Comparison of ENCODE assay signal across 15 cellular contexts in the genomic region with DNA sequence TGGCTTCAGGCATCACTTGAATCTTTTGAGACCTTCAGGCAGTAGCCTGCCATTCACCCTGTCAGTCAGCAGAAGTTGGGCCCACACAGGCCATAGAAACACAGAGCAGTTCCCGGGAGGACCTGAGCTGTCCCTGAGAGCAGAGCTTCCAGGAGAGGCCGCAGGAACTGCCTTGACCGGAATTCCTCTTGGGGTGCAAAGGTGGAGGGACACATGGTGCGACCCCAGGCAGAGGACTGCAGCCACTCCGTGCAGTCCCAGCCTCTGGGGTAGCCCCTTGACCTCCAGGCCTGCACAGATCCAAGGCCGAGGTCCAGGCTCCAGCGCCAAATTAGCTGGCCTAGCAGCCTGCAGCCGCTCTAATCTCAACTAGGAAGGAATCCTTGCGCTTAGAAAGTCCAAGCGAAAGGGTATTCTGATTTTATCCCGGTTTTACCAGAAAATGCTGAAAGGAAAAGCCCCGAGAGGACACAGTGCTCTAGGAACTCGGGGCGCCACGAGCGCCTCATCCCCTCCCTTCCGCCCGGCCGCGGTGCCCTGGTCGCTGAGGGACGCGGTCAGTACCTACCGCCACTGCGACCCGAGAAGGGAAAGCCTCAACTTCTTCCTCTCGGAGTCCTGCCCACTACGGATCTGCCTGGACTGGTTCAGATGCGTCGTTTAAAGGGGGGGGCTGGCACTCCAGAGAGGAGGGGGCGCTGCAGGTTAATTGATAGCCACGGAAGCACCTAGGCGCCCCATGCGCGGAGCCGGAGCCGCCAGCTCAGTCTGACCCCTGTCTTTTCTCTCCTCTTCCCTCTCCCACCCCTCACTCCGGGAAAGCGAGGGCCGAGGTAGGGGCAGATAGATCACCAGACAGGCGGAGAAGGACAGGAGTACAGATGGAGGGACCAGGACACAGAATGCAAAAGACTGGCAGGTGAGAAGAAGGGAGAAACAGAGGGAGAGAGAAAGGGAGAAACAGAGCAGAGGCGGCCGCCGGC. TPM values are rescaled to one million over a fixed set of nuclear protein-coding genes. Genes with fewer than 3 reads are reported as not detected.
A peak's percentile ranks its signal among the peaks of the same experiment; 100 is the strongest.
DNase-seq lines count a peak whose midpoint lies in the region; ATAC-seq and TF ChIP-seq lines count a peak whose summit lies in the region.
"Had no signal": no experiment of that assay in that cellular context is flagged by ENCODE, and none has a peak within 500 bp of the region (broad histone marks: within the 10 kb centered on the region; RNA-seq: fewer than 3 reads in every experiment).

No MANE protein-coding gene starts in this region.

- no peak for TF ChIP-seq CTCF in WTC11 (IDR thresholded peaks at IDR 0.05)
- TF ChIP-seq CTCF in tibial artery (IDR thresholded peaks at IDR 0.05) = no peak

- no peak overlapping the region for H2AK5ac ChIP-seq in trophoblast cell (ENCODE audit: low read length)

- WGBS in trophoblast cell (ENCODE audit: extremely low coverage, insufficient coverage, insufficient read length) = no CpG with 5 or more reads among the region's 44 CpGs

- no peak overlapping the region for H3K4ac ChIP-seq in trophoblast cell (ENCODE audit: low read depth, low read length)

- intact Hi-C loops in tibial artery (cut with DNase I; ENCODE audit: low total_unique reads) = no loop called here

- no peaks in the 10 kb centered on the region for H3K79me1 ChIP-seq in trophoblast cell (ENCODE audit: low read length)

- peak overlapping the region; percentile 24 for H3K4me3 ChIP-seq in iPS-15b (ENCODE audit: low read depth, low read length)
- H3K4me3 ChIP-seq in trophoblast cell (ENCODE audit: low read depth, low read length) = no peak overlapping the region
- peak overlapping the region in 1 of 2 donors; percentile 5 for H3K4me3 ChIP-seq in tibial artery
- H3K4me3 ChIP-seq: BLaER1 had no signal

- H3K4me1 Mint-ChIP-seq in WTC11 = peaks cover 52% of the 10 kb centered on the region

- no peak for DNase-seq in WTC11 (ENCODE audit: low spot score)
- DNase-seq in trophoblast cell = no peak
- DNase-seq in tibial artery = no peak
- no peak for DNase-seq in activated gamma-delta T cell treated with Interleukin-2 at 50 U/mL for 16 hours
- DNase-seq: activated effector memory CD4-positive, alpha-beta T cell treated with Interleukin-2 at 50 U/mL for 16 hours; NCI-H1092; PC-3; stimulated activated CD4-positive, alpha-beta T cell treated with anti-CD3 and anti-CD28 coated beads, Interleukin-1b, Interleukin-23, amount 100 ng/mL, for 48 hours; stimulated activated naive CD4-positive, alpha-beta T cell; T-cell had no signal

- H3K27me3 Mint-ChIP-seq in WTC11 (ENCODE audit: low read depth) = peaks cover 100% of the 10 kb centered on the region

- H3K9me3 ChIP-seq in ES-I3 (ENCODE audit: control insufficient read depth, insufficient read depth, low read length) (no peaks in the 10 kb centered on the region), iPS-15b (ENCODE audit: control insufficient read depth, insufficient read depth, low read length) (no peaks in the 10 kb centered on the region), trophoblast cell (ENCODE audit: insufficient read depth, low read depth, low read length) (peaks cover 10% of the 10 kb centered on the region), tibial artery (no peaks in the 10 kb centered on the region)

- no peak overlapping the region for H4K8ac ChIP-seq in trophoblast cell (ENCODE audit: low read depth, low read length)

- no peak overlapping the region for H2BK120ac ChIP-seq in trophoblast cell (ENCODE audit: insufficient read depth, low read length, poor library complexity)

- H3K14ac ChIP-seq in trophoblast cell (ENCODE audit: low read length) = no peak overlapping the region

- no peak overlapping the region for H2BK12ac ChIP-seq in trophoblast cell (ENCODE audit: low read length)

- H3K36me3 ChIP-seq in ES-I3 (ENCODE audit: insufficient read depth, low read length) = no peaks in the 10 kb centered on the region
- no peaks in the 10 kb centered on the region for H3K36me3 ChIP-seq in iPS-15b (ENCODE audit: control insufficient read depth, insufficient read depth, low read length)
- no peaks in the 10 kb centered on the region for H3K36me3 ChIP-seq in trophoblast cell (ENCODE audit: control insufficient read depth in 1 of 2, insufficient read depth in 2 of 2, low read length in 2 of 2)
- no peaks in the 10 kb centered on the region for H3K36me3 ChIP-seq in tibial artery

- H3K4me2 ChIP-seq in trophoblast cell (ENCODE audit: low read length) = peak overlapping the region; percentile 49
- H3K4me2 ChIP-seq: BLaER1 had no signal

- H3K36me3 Mint-ChIP-seq in WTC11 = 0 out of 2 replicates have a peak, but pooled peaks cover 2% of the 10 kb centered on the region
- H3K36me3 Mint-ChIP-seq: T-cell had no signal

- no peak overlapping the region for H3K18ac ChIP-seq in trophoblast cell (ENCODE audit: low read length)

- H3K27ac ChIP-seq in trophoblast cell (ENCODE audit: low read depth, low read length) (no peak overlapping the region), tibial artery (no peak overlapping the region)
- H3K27ac ChIP-seq: BLaER1 had no signal

- no peaks in the 10 kb centered on the region for H3K79me2 ChIP-seq in trophoblast cell (ENCODE audit: control insufficient read depth, insufficient read depth, low read length, poor library complexity)

- no peak overlapping the region for H2AFZ ChIP-seq in trophoblast cell (ENCODE audit: insufficient read depth, low read length, poor library complexity)

- H3K4me1 ChIP-seq in ES-I3 (ENCODE audit: insufficient read depth, low read length) (no peaks in the 10 kb centered on the region; the same call in 1 of the 2 replicates), iPS-15b (ENCODE audit: control insufficient read depth, insufficient read depth, low read length) (peaks cover 2% of the 10 kb centered on the region), trophoblast cell (ENCODE audit: control insufficient read depth in 1 of 2, insufficient read depth in 2 of 2, low read length in 2 of 2) (peaks cover 14 to 16% of the 10 kb centered on the region in 2 experiments), tibial artery (peaks cover 0 to 27% (median 20%) of the 10 kb centered on the region in 4 donors)

- peak overlapping the region; percentile 73 for H3K4me3 Mint-ChIP-seq in WTC11

- no peak overlapping the region for H2BK5ac ChIP-seq in trophoblast cell (ENCODE audit: low read depth, low read length, poor library complexity)

- no peak overlapping the region for H4K91ac ChIP-seq in trophoblast cell (ENCODE audit: low read depth, low read length)

- peaks cover 100% of the 10 kb centered on the region for H3K27me3 ChIP-seq in iPS-15b (ENCODE audit: control insufficient read depth, insufficient read depth, low read length)
- peaks cover 97% of the 10 kb centered on the region for H3K27me3 ChIP-seq in trophoblast cell (ENCODE audit: insufficient read depth, low read length)
- H3K27me3 ChIP-seq in tibial artery = peaks cover 0 to 53% of the 10 kb centered on the region in 2 donors

- no peak overlapping the region for H3K27ac Mint-ChIP-seq in WTC11
- H3K27ac Mint-ChIP-seq: T-cell had no signal

- H4K12ac ChIP-seq in trophoblast cell (ENCODE audit: low read depth, low read length) = no peak overlapping the region

- no peaks in the 10 kb centered on the region for H3K9me3 Mint-ChIP-seq in WTC11
- H3K9me3 Mint-ChIP-seq: T-cell had no signal

- H3K9ac ChIP-seq in ES-I3 (ENCODE audit: low read depth, low read length) (peak overlapping the region; percentile 47; the same call in 1 of the 2 replicates), iPS-15b (ENCODE audit: low read depth, low read length) (no peak overlapping the region), trophoblast cell (ENCODE audit: low read length) (no peak overlapping the region)
- H3K9ac ChIP-seq: BLaER1 had no signal

- POLR2A ChIA-PET in WTC11 (lab: Charles Lee) = no interaction called here

- H3K23ac ChIP-seq in trophoblast cell (ENCODE audit: low read length) = no peak overlapping the region

- ATAC-seq in WTC11 = no peak
- no peak for ATAC-seq in HG03469 (IDR thresholded peaks at IDR 0.05; ENCODE audit: unreplicated experiment)
- no peak for ATAC-seq in GM19463 (IDR thresholded peaks at IDR 0.05; ENCODE audit: unreplicated experiment)
- ATAC-seq: PC-3, T-cell had no signal

- CTCF ChIA-PET in WTC11 (lab: Charles Lee) = interaction anchor here (0.6 to 9.1 kb wide), 8 partner anchors 8 to 187 kb away, joined by 3 to 113 read pairs (median 4); a partner anchor contains a TSS

TF ChIP-seq in WTC11, 78 proteins besides CTCF, POLR2A, EP300 and RAD21 (continues in another document):
- TF ChIP-seq, protein P1, sequence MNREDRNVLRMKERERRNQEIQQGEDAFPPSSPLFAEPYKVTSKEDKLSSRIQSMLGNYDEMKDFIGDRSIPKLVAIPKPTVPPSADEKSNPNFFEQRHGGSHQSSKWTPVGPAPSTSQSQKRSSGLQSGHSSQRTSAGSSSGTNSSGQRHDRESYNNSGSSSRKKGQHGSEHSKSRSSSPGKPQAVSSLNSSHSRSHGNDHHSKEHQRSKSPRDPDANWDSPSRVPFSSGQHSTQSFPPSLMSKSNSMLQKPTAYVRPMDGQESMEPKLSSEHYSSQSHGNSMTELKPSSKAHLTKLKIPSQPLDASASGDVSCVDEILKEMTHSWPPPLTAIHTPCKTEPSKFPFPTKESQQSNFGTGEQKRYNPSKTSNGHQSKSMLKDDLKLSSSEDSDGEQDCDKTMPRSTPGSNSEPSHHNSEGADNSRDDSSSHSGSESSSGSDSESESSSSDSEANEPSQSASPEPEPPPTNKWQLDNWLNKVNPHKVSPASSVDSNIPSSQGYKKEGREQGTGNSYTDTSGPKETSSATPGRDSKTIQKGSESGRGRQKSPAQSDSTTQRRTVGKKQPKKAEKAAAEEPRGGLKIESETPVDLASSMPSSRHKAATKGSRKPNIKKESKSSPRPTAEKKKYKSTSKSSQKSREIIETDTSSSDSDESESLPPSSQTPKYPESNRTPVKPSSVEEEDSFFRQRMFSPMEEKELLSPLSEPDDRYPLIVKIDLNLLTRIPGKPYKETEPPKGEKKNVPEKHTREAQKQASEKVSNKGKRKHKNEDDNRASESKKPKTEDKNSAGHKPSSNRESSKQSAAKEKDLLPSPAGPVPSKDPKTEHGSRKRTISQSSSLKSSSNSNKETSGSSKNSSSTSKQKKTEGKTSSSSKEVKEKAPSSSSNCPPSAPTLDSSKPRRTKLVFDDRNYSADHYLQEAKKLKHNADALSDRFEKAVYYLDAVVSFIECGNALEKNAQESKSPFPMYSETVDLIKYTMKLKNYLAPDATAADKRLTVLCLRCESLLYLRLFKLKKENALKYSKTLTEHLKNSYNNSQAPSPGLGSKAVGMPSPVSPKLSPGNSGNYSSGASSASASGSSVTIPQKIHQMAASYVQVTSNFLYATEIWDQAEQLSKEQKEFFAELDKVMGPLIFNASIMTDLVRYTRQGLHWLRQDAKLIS (CRISPR knock-in tag; IDR thresholded peaks at IDR 0.05; ENCODE audit: borderline replicate concordance) = no peak
- TF ChIP-seq ESRRA (CRISPR knock-in tag; IDR thresholded peaks at IDR 0.05; ENCODE audit: borderline replicate concordance) = no peak

RNA-seq across cellular contexts. Expression of a gene that starts 5.4 kb away (rescaled TPM):
- total RNA-seq in WTC11 (2021) = 1.2 to 1.7 TPM (median 1.5 TPM) in 3 replicates
- 0.18 and 0.21 TPM in 2 replicates for polyA plus RNA-seq in trophoblast cell (2013)
- total RNA-seq: T-cell had no signal
